8 cellular contexts compared by ENCODE assay signal in the genomic region with DNA sequence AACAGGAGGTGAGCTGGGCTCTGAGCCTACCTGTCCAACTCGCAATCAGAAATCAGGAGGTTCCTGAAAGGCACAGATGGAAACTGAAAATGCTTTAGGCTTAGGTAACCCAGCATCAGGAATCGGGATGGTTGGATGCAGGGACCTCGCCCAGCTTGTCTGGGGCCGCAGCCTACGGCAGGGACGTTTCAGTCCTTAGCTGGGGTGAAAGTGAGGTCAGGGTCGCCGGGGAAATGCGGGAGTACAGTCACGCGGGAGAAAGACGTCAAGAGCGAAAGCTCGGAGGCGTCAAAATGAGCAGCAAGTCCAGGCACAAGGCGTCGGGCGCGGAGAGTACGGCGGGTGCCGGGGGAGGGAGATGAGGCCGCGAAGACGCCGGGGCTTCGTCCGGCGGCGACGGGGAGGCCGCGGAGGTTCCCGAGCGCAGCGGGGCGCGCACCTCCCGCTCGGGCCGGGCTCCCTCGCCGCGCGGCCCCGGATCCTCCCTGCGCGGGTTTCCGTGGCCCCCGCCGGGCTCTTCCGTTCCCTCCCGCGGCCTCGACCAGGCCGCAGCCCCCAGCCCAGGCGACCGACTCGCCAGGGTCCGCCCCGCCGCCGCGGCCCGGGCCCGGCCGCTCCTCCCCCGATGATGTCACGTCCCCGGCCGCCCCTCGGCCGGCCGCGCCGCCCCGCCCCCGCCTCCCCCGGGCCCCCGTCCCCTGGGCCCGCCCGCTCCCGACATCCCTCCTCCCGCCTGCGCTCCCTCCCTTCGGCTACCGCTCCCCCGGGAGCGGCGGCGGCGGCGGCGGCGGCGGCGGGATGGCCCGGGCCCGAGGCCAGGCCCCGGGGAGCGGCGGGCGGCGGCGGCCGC. TPM values are rescaled to one million over a fixed set of nuclear protein-coding genes. Genes with fewer than 3 reads are reported as not detected.
DNase-seq lines count a peak whose midpoint lies in the region; ATAC-seq and TF ChIP-seq lines count a peak whose summit lies in the region.

A gene with protein sequence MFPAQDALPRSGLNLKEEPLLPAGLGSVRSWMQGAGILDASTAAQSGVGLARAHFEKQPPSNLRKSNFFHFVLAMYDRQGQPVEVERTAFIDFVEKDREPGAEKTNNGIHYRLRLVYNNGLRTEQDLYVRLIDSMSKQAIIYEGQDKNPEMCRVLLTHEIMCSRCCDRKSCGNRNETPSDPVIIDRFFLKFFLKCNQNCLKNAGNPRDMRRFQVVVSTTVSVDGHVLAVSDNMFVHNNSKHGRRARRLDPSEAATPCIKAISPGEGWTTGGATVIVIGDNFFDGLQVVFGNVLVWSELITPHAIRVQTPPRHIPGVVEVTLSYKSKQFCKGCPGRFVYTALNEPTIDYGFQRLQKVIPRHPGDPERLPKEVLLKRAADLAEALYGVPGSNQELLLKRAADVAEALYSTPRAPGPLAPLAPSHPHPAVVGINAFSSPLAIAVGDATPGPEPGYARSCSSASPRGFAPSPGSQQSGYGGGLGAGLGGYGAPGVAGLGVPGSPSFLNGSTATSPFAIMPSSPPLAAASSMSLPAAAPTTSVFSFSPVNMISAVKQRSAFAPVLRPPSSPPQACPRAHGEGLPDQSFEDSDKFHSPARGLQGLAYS (plus strand): TSS at position 745 of the 850 bp plus-strand sequence. CDS start 866 bp downstream, outside the sequence.

- H3K36me3 Mint-ChIP-seq in activated naive CD8-positive, alpha-beta T cell treated with anti-CD3 and anti-CD28 coated beads for 36 hours: peaks cover 2% of the 10 kb centered on the region

- ATAC-seq in Right ventricle myocardium superior (ENCODE audit: poor library complexity): peak; percentile 61
- ATAC-seq in omental fat pad (ENCODE audit: low FRiP score): peak; percentile 48
- no peak for ATAC-seq in GM19023 (IDR thresholded peaks at IDR 0.05; ENCODE audit: unreplicated experiment)

- H3K27me3 Mint-ChIP-seq in activated naive CD8-positive, alpha-beta T cell treated with anti-CD3 and anti-CD28 coated beads for 36 hours: peaks cover 38% of the 10 kb centered on the region

- H3K4me1 Mint-ChIP-seq in activated naive CD8-positive, alpha-beta T cell treated with anti-CD3 and anti-CD28 coated beads for 36 hours: peaks cover 17% of the 10 kb centered on the region

- no peak for TF ChIP-seq CTCF in GM12865 (IDR thresholded peaks at IDR 0.05; ENCODE audit: insufficient read depth, low read depth, low read length, missing control alignments)
- TF ChIP-seq CTCF in omental fat pad (IDR thresholded peaks at IDR 0.05): no peak

- H3K4me3 ChIP-seq in GM12865 (ENCODE audit: low read depth, low read length): peak within 1 kb of the TSS; percentile 28

- no peak for DNase-seq in GM12865 (ENCODE audit: low read depth)
- DNase-seq in NCI-H2171 treated with DMSO at 0.1 percent for 48 hours (lab: John Stamatoyannopoulos, UW): peak; percentile 69
- DNase-seq in activated naive CD8-positive, alpha-beta T cell treated with anti-CD3 and anti-CD28 coated beads for 36 hours: peak; percentile 36
- DNase-seq in Right ventricle myocardium superior: peak; percentile 62
- no peak for DNase-seq in omental fat pad (ENCODE audit: low spot score)
- DNase-seq in GDM1 (lab: John Stamatoyannopoulos, UW): no peak
- no peak for DNase-seq in NCI-H2081 (lab: John Stamatoyannopoulos, UW)

- peak within 1 kb of the TSS; percentile 81 for H3K4me3 Mint-ChIP-seq in activated naive CD8-positive, alpha-beta T cell treated with anti-CD3 and anti-CD28 coated beads for 36 hours

- H3K9me3 Mint-ChIP-seq in activated naive CD8-positive, alpha-beta T cell treated with anti-CD3 and anti-CD28 coated beads for 36 hours: no peaks in the 10 kb centered on the region

- peak within 1 kb of the TSS; percentile 12 for H3K27ac Mint-ChIP-seq in activated naive CD8-positive, alpha-beta T cell treated with anti-CD3 and anti-CD28 coated beads for 36 hours

- intact Hi-C loops in Right ventricle myocardium superior (cut with DNase I): loop anchor here (2.0 kb wide), 1 partner anchor 27 kb away; a partner anchor contains a TSS

RNA-seq across cellular contexts. Expression of the gene that starts here (rescaled TPM):
- under 1 TPM; 0.66 to 0.98 TPM for total RNA-seq in activated naive CD8-positive, alpha-beta T cell treated with anti-CD3 and anti-CD28 coated beads for 36 hours
- total RNA-seq in Right ventricle myocardium superior (2.9 TPM), omental fat pad (1 to 10 TPM; 1.3 to 7.5 (median 5.4) TPM)

Comparison
In these comparisons a context has a peak if more than half of its experiments do, and no peak if none do; other contexts are left out.
1. Peak in DNase-seq in activated naive CD8-positive, alpha-beta T cell treated with anti-CD3 and anti-CD28 coated beads for 36 hours; RNA of the gene not detected or under 1 TPM.
2. DNase-seq: peak in NCI-H2171 treated with DMSO at 0.1 percent for 48 hours (single experiment) and Right ventricle myocardium superior (single experiment); none in GM12865 (single experiment), omental fat pad (single experiment), GDM1 (single experiment) and NCI-H2081 (0 of 2).